ENCODE assay signal across 1 cellular context in genomic region chr11:61273151-61274078, GRCh38.
TF ChIP-seq lines count a peak whose summit lies in the region.

No MANE protein-coding gene starts in this region.

TF ChIP-seq in GM23338, 12 proteins besides CTCF, POLR2A, EP300 and RAD21 (continued from another document):
- TF ChIP-seq, protein P1, sequence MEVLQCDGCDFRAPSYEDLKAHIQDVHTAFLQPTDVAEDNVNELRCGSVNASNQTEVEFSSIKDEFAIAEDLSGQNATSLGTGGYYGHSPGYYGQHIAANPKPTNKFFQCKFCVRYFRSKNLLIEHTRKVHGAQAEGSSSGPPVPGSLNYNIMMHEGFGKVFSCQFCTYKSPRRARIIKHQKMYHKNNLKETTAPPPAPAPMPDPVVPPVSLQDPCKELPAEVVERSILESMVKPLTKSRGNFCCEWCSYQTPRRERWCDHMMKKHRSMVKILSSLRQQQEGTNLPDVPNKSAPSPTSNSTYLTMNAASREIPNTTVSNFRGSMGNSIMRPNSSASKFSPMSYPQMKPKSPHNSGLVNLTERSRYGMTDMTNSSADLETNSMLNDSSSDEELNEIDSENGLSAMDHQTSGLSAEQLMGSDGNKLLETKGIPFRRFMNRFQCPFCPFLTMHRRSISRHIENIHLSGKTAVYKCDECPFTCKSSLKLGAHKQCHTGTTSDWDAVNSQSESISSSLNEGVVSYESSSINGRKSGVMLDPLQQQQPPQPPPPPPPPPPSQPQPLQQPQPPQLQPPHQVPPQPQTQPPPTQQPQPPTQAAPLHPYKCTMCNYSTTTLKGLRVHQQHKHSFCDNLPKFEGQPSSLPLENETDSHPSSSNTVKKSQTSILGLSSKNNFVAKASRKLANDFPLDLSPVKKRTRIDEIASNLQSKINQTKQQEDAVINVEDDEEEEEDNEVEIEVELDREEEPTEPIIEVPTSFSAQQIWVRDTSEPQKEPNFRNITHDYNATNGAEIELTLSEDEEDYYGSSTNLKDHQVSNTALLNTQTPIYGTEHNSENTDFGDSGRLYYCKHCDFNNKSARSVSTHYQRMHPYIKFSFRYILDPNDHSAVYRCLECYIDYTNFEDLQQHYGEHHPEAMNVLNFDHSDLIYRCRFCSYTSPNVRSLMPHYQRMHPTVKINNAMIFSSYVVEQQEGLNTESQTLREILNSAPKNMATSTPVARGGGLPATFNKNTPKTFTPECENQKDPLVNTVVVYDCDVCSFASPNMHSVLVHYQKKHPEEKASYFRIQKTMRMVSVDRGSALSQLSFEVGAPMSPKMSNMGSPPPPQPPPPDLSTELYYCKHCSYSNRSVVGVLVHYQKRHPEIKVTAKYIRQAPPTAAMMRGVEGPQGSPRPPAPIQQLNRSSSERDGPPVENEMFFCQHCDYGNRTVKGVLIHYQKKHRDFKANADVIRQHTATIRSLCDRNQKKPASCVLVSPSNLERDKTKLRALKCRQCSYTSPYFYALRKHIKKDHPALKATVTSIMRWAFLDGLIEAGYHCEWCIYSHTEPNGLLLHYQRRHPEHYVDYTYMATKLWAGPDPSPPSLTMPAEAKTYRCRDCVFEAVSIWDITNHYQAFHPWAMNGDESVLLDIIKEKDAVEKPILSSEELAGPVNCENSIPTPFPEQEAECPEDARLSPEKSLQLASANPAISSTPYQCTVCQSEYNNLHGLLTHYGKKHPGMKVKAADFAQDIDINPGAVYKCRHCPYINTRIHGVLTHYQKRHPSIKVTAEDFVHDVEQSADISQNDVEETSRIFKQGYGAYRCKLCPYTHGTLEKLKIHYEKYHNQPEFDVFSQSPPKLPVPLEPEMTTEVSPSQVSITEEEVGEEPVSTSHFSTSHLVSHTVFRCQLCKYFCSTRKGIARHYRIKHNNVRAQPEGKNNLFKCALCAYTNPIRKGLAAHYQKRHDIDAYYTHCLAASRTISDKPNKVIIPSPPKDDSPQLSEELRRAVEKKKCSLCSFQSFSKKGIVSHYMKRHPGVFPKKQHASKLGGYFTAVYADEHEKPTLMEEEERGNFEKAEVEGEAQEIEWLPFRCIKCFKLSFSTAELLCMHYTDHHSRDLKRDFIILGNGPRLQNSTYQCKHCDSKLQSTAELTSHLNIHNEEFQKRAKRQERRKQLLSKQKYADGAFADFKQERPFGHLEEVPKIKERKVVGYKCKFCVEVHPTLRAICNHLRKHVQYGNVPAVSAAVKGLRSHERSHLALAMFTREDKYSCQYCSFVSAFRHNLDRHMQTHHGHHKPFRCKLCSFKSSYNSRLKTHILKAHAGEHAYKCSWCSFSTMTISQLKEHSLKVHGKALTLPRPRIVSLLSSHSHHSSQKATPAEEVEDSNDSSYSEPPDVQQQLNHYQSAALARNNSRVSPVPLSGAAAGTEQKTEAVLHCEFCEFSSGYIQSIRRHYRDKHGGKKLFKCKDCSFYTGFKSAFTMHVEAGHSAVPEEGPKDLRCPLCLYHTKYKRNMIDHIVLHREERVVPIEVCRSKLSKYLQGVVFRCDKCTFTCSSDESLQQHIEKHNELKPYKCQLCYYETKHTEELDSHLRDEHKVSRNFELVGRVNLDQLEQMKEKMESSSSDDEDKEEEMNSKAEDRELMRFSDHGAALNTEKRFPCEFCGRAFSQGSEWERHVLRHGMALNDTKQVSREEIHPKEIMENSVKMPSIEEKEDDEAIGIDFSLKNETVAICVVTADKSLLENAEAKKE (CRISPR knock-in tag; IDR thresholded peaks at IDR 0.05) = no peak
- no peak for TF ChIP-seq ZNF114 (CRISPR knock-in tag; IDR thresholded peaks at IDR 0.05)
- no peak for TF ChIP-seq JUNB (IDR thresholded peaks at IDR 0.05; ENCODE audit: unreplicated experiment)
- TF ChIP-seq ETS1 (IDR thresholded peaks at IDR 0.05) = no peak
